21 cellular contexts compared by ENCODE assay signal in the genomic region with DNA sequence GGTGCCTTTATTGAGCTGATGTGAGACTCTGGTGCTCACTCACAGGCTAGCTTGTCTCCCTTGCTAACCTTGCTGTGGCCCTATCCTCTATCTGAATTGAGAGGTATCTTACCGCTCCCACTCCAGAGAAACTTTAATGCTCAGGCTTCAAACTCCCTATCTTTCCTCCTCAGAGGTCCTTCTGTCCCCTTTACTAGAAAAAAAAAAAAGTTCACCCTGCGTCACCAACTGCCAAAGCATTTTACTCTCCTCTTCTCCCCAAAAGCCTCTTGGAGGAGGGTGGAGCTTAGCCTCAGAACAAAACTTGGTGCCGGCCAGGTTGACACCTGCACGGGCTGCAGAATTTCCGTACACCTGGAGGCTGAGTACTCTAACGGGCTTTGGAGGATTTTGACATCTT. TPM values are rescaled to one million over a fixed set of nuclear protein-coding genes. Genes with fewer than 3 reads are reported as not detected.
DNase-seq lines count a peak whose midpoint lies in the region; ATAC-seq and TF ChIP-seq lines count a peak whose summit lies in the region.
"Had no signal": no experiment of that assay in that cellular context is flagged by ENCODE, and none has a peak within 500 bp of the region (broad histone marks: within the 10 kb centered on the region; RNA-seq: fewer than 3 reads in every experiment).

No MANE protein-coding gene starts in this region.

- peaks cover 5% of the 10 kb centered on the region; the same call in 1 of the 2 replicates for H3F3A ChIP-seq in PC-9 (ENCODE audit: insufficient read depth, low read depth)

- no peak for DNase-seq in activated naive CD4-positive, alpha-beta T cell treated with anti-CD3 and anti-CD28 coated beads for 36 hours
- no peak for DNase-seq in activated naive CD4-positive, alpha-beta T cell treated with anti-CD3 and anti-CD28 coated beads, Interleukin-2, amount 50 U/mL, for 72 hours (ENCODE audit: low spot score in 2 of 2)
- no peak for DNase-seq in activated CD8-positive, alpha-beta T cell treated with anti-CD3 and anti-CD28 coated beads for 36 hours
- DNase-seq in memory B cell (ENCODE audit: low spot score in 2 of 2) (no peak), NCI-H187 (lab: John Stamatoyannopoulos, UW) (no peak), PC-9 (no peak), NCI-H1105 (lab: John Stamatoyannopoulos, UW) (no peak), upper lobe of right lung (no peak)
- DNase-seq: activated CD4-positive, alpha-beta T cell treated with anti-CD3 and anti-CD28 coated beads, Interleukin-2, amount 50 U/mL, for 4 hours; activated naive CD4-positive, alpha-beta T cell; brain microvascular endothelial cell; Calu3; GM23248; Karpas-422; NCI-H1436; NCI-H226; nephron progenitor cell; psoas muscle; spleen had no signal

- CTCF ChIA-PET in activated naive CD4-positive, alpha-beta T cell treated with anti-CD3 and anti-CD28 coated beads for 36 hours (lab: Charles Lee), result interaction anchor here (0.8 to 3.3 kb wide), 4 partner anchors 8 to 28 kb away, joined by 3 to 17 read pairs (median 7); no protein-coding TSS in a partner anchor
- CTCF ChIA-PET in activated CD8-positive, alpha-beta T cell treated with anti-CD3 and anti-CD28 coated beads for 36 hours (lab: Charles Lee), result interaction anchor here (0.8 to 14.4 kb wide), 6 partner anchors 7 to 414 kb away, joined by 4 to 127 read pairs (median 12); partner anchors contain the start of gene ATP2B4
- CTCF ChIA-PET in PC-9 (lab: Charles Lee), result no interaction called here

- H3K9me2 ChIP-seq in PC-9 (ENCODE audit: insufficient read depth), result no peaks in the 10 kb centered on the region

- H3K4me1 ChIP-seq in PC-9 (replicated peaks; ENCODE audit: insufficient read depth) (peaks cover 12% of the 10 kb centered on the region; the same call in 1 of the 2 replicates), upper lobe of right lung (peaks cover 22% of the 10 kb centered on the region)

- TF ChIP-seq CTCF in activated CD8-positive, alpha-beta T cell treated with anti-CD3 and anti-CD28 coated beads for 36 hours (IDR thresholded peaks at IDR 0.05), result no peak
- no peak for TF ChIP-seq CTCF in PC-9 (conservative IDR thresholded peaks at IDR 0.05)
- no peak for TF ChIP-seq CTCF in upper lobe of right lung (IDR thresholded peaks at IDR 0.05)

- no peaks in the 10 kb centered on the region for H3K27me3 Mint-ChIP-seq in activated naive CD4-positive, alpha-beta T cell treated with anti-CD3 and anti-CD28 coated beads for 36 hours (ENCODE audit: low read depth)
- no peaks in the 10 kb centered on the region for H3K27me3 Mint-ChIP-seq in activated CD8-positive, alpha-beta T cell treated with anti-CD3 and anti-CD28 coated beads for 36 hours
- H3K27me3 Mint-ChIP-seq in memory B cell, result no peaks in the 10 kb centered on the region
- H3K27me3 Mint-ChIP-seq: dendritic cell treated with granulocyte-macrophage colony-stimulating factor and Interleukin-4, amounts not matched to agents 40 ng/mL and 50 ng/mL, for 4 days had no signal

- no peak overlapping the region for H3K4me2 ChIP-seq in PC-9

- no peak overlapping the region for H2AFZ ChIP-seq in PC-9
- H2AFZ ChIP-seq: GM23248 had no signal

- peak overlapping the region; percentile 79 for H3K27ac Mint-ChIP-seq in activated naive CD4-positive, alpha-beta T cell treated with anti-CD3 and anti-CD28 coated beads for 36 hours
- peak overlapping the region in 1 of 2 donors; percentile 72 for H3K27ac Mint-ChIP-seq in activated naive CD4-positive, alpha-beta T cell treated with anti-CD3 and anti-CD28 coated beads, Interleukin-2, amount 50 U/mL, for 72 hours
- H3K27ac Mint-ChIP-seq in activated CD8-positive, alpha-beta T cell treated with anti-CD3 and anti-CD28 coated beads for 36 hours, result peak overlapping the region; percentile 81
- H3K27ac Mint-ChIP-seq in memory B cell, result peak overlapping the region; percentile 60
- H3K27ac Mint-ChIP-seq: dendritic cell treated with granulocyte-macrophage colony-stimulating factor and Interleukin-4, amounts not matched to agents 40 ng/mL and 50 ng/mL, for 4 days had no signal

- peaks cover 11% of the 10 kb centered on the region for H3K36me3 ChIP-seq in PC-9 (ENCODE audit: low read depth)
- H3K36me3 ChIP-seq in upper lobe of right lung, result peaks cover 25% of the 10 kb centered on the region
- H3K36me3 ChIP-seq: vagina had no signal

- H3K9me3 Mint-ChIP-seq in activated naive CD4-positive, alpha-beta T cell treated with anti-CD3 and anti-CD28 coated beads for 36 hours, result no peaks in the 10 kb centered on the region
- no peaks in the 10 kb centered on the region for H3K9me3 Mint-ChIP-seq in activated naive CD4-positive, alpha-beta T cell treated with anti-CD3 and anti-CD28 coated beads, Interleukin-2, amount 50 U/mL, for 72 hours
- no peaks in the 10 kb centered on the region for H3K9me3 Mint-ChIP-seq in activated CD8-positive, alpha-beta T cell treated with anti-CD3 and anti-CD28 coated beads for 36 hours
- no peaks in the 10 kb centered on the region for H3K9me3 Mint-ChIP-seq in memory B cell
- H3K9me3 Mint-ChIP-seq: dendritic cell treated with granulocyte-macrophage colony-stimulating factor and Interleukin-4, amounts not matched to agents 40 ng/mL and 50 ng/mL, for 4 days; nephron progenitor cell had no signal

- H3K79me2 ChIP-seq in PC-9 (ENCODE audit: low read depth), result peaks cover 12% of the 10 kb centered on the region; the same call in 1 of the 2 replicates

- H3K4me3 Mint-ChIP-seq in activated naive CD4-positive, alpha-beta T cell treated with anti-CD3 and anti-CD28 coated beads for 36 hours, result no peak overlapping the region
- H3K4me3 Mint-ChIP-seq in activated CD8-positive, alpha-beta T cell treated with anti-CD3 and anti-CD28 coated beads for 36 hours, result no peak overlapping the region
- no peak overlapping the region for H3K4me3 Mint-ChIP-seq in memory B cell
- H3K4me3 Mint-ChIP-seq: dendritic cell treated with granulocyte-macrophage colony-stimulating factor and Interleukin-4, amounts not matched to agents 40 ng/mL and 50 ng/mL, for 4 days; nephron progenitor cell had no signal

- ATAC-seq in activated naive CD4-positive, alpha-beta T cell treated with anti-CD3 and anti-CD28 coated beads, Interleukin-2, amount 50 U/mL, for 72 hours, result no peak
- no peak for ATAC-seq in activated CD8-positive, alpha-beta T cell treated with anti-CD3 and anti-CD28 coated beads for 36 hours
- ATAC-seq in memory B cell (ENCODE audit: low read depth) (no peak), upper lobe of right lung (no peak)
- ATAC-seq: psoas muscle had no signal

- no peaks in the 10 kb centered on the region for H3K27me3 ChIP-seq in PC-9 (ENCODE audit: insufficient read depth, low read depth)
- no peaks in the 10 kb centered on the region for H3K27me3 ChIP-seq in upper lobe of right lung
- H3K27me3 ChIP-seq: brain microvascular endothelial cell, spleen, vagina had no signal

- H3K27ac ChIP-seq in PC-9 (no peak overlapping the region), upper lobe of right lung (no peak overlapping the region)
- H3K27ac ChIP-seq: brain microvascular endothelial cell, GM23248, psoas muscle, vagina had no signal

- H3K9me3 ChIP-seq in PC-9 (ENCODE audit: insufficient read depth, low read depth) (no peaks in the 10 kb centered on the region), upper lobe of right lung (no peaks in the 10 kb centered on the region)
- H3K9me3 ChIP-seq: psoas muscle, spleen, vagina had no signal

- no TSS peak for BruUV-seq in PC-9 (replicated peaks; lab: Mats Ljungman, UMichigan)

- no peaks in the 10 kb centered on the region for H4K20me1 ChIP-seq in PC-9 (ENCODE audit: insufficient read depth)

- POLR2A ChIA-PET in activated CD8-positive, alpha-beta T cell treated with anti-CD3 and anti-CD28 coated beads for 36 hours (lab: Charles Lee), result interaction anchor here (0.7 to 2.6 kb wide), 9 partner anchors 10 to 75 kb away, joined by 3 to 10 read pairs (median 4); no protein-coding TSS in a partner anchor
- POLR2A ChIA-PET in PC-9 (lab: Charles Lee; ENCODE audit: unreplicated experiment), result no interaction called here

- peaks cover 32% of the 10 kb centered on the region for H3K4me1 Mint-ChIP-seq in activated naive CD4-positive, alpha-beta T cell treated with anti-CD3 and anti-CD28 coated beads for 36 hours (ENCODE audit: low read depth)
- H3K4me1 Mint-ChIP-seq in activated CD8-positive, alpha-beta T cell treated with anti-CD3 and anti-CD28 coated beads for 36 hours (ENCODE audit: low read depth), result peaks cover 34% of the 10 kb centered on the region
- peaks cover 12% of the 10 kb centered on the region for H3K4me1 Mint-ChIP-seq in memory B cell

- intact Hi-C loops in activated naive CD4-positive, alpha-beta T cell treated with anti-CD3 and anti-CD28 coated beads for 36 hours (cut with micrococcal nuclease), result loop anchor here (1.0 kb wide), 2 partner anchors 29 to 55 kb away; partner anchors contain the start of gene ATP2B4
- intact Hi-C loops in activated CD8-positive, alpha-beta T cell treated with anti-CD3 and anti-CD28 coated beads for 36 hours (cut with micrococcal nuclease), result no loop called here
- intact Hi-C loops in PC-9 (cut with micrococcal nuclease; ENCODE audit: unreplicated experiment), result no loop called here
- intact Hi-C loops in upper lobe of right lung (cut with DNase I), result no loop called here

- peaks cover 7% of the 10 kb centered on the region for H3K36me3 Mint-ChIP-seq in activated naive CD4-positive, alpha-beta T cell treated with anti-CD3 and anti-CD28 coated beads for 36 hours (ENCODE audit: low read depth)
- H3K36me3 Mint-ChIP-seq in activated naive CD4-positive, alpha-beta T cell treated with anti-CD3 and anti-CD28 coated beads, Interleukin-2, amount 50 U/mL, for 72 hours, result peaks cover 10 to 20% of the 10 kb centered on the region in 2 donors
- peaks cover 7% of the 10 kb centered on the region for H3K36me3 Mint-ChIP-seq in activated CD8-positive, alpha-beta T cell treated with anti-CD3 and anti-CD28 coated beads for 36 hours (ENCODE audit: low read depth)
- H3K36me3 Mint-ChIP-seq in memory B cell, result peaks cover 9% of the 10 kb centered on the region

- H3K4me3 ChIP-seq in PC-9 (no peak overlapping the region), upper lobe of right lung (no peak overlapping the region)
- H3K4me3 ChIP-seq: GM23248, psoas muscle, spleen, vagina had no signal

RNA-seq across cellular contexts. Expression of gene ATP2B4, which starts 55.1 kb away (rescaled TPM):
- total RNA-seq in activated naive CD4-positive, alpha-beta T cell treated with anti-CD3 and anti-CD28 coated beads for 36 hours, result 10 to 100 TPM; 17.7 to 19.6 TPM
- 10 to 100 TPM; 12.2 to 56.1 TPM for total RNA-seq in activated naive CD4-positive, alpha-beta T cell treated with anti-CD3 and anti-CD28 coated beads, Interleukin-2, amount 50 U/mL, for 72 hours
- 10 to 100 TPM; 12.0 to 15.9 TPM for total RNA-seq in activated CD8-positive, alpha-beta T cell treated with anti-CD3 and anti-CD28 coated beads for 36 hours
- total RNA-seq in PC-9 (2021), result 31.2 and 39.7 TPM in 2 replicates
- 93.8 TPM for total RNA-seq in upper lobe of right lung
